22 cellular contexts compared by ENCODE assay signal in the genomic region with DNA sequence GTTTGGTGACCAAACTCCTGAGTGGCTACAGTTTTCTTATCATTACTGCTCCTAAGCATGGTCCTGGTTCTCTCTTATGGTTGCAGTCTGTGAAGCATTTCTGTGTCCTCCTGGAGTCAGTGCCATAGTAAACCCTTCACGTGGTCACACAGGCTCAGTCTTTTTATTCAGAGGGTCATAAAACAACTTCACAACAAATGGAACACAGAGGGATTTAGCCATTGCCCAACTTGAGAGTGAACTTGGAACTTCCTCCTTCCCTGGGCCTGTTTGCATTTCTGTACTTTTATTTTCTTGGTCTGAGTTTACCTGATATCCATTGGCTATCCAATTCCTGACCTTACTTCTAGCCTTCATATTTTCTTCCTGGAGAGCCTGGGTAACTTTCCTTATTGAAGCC.
A peak's percentile ranks its signal among the peaks of the same experiment; 100 is the strongest.
DNase-seq lines count a peak whose midpoint lies in the region; ATAC-seq lines count a peak whose summit lies in the region.
"Had no signal": no experiment of that assay in that cellular context is flagged by ENCODE, and none has a peak within 500 bp of the region (broad histone marks: within the 10 kb centered on the region; RNA-seq: fewer than 3 reads in every experiment).

No MANE protein-coding gene starts in this region.

- H3K4me1 ChIP-seq in mucosa of rectum (ENCODE audit: control insufficient read depth in 2 of 2, insufficient read depth in 2 of 2, low read length in 2 of 2) (peaks cover 19 to 32% of the 10 kb centered on the region in 2 donors), HAP-1 (peaks cover 20% of the 10 kb centered on the region)
- H3K4me1 ChIP-seq: BLaER1 treated with 17β-estradiol and CSF1 and Interleukin-3, amounts not matched to agents 10 nM and 100 nM had no signal

- DNase-seq in HuH-7 (ENCODE audit: low spot score) (peak; percentile 20), NOMO-1 treated with DMSO at 0.1 percent for 48 hours (lab: John Stamatoyannopoulos, UW; ENCODE audit: unreplicated experiment) (peak; percentile 64), HAP-1 (ENCODE audit: low spot score in 2 of 2) (no peak), Right ventricle myocardium inferior (ENCODE audit: missing footprints) (no peak)
- DNase-seq: Caco-2; CD4-positive, alpha-beta memory T cell; DMS153; GOT3; MM.1S; NCI-H1092 treated with DMSO at 0.1 percent for 48 hours; NCI-H2029 treated with DMSO at 0.1 percent for 48 hours; NCI-H2171; NCI-H345; NCI-H524; NCI-H774; NK-92 treated with Interleukin-12 subunit alpha and Interleukin-12 subunit beta, amount 100 ng/mL, for 24 hours; OCI-M1 had no signal

- H3K9me3 ChIP-seq in mucosa of rectum (ENCODE audit: control insufficient read depth in 2 of 2, low read length in 2 of 2) (no peaks in the 10 kb centered on the region), HAP-1 (no peaks in the 10 kb centered on the region)
- H3K9me3 ChIP-seq: BLaER1 treated with 17β-estradiol and CSF1 and Interleukin-3, amounts not matched to agents 10 nM and 100 nM; Caco-2 had no signal

- H3K36me3 ChIP-seq in mucosa of rectum (ENCODE audit: control insufficient read depth in 2 of 2, insufficient read depth in 2 of 2, low read length in 2 of 2) = no peaks in the 10 kb centered on the region
- no peaks in the 10 kb centered on the region for H3K36me3 ChIP-seq in HAP-1 (replicated peaks)
- H3K36me3 ChIP-seq: BLaER1 treated with 17β-estradiol and CSF1 and Interleukin-3, amounts not matched to agents 10 nM and 100 nM had no signal

- H3K27me3 ChIP-seq in mucosa of rectum (ENCODE audit: control insufficient read depth in 2 of 2, insufficient read depth in 2 of 2, low read length in 2 of 2) (no peaks in the 10 kb centered on the region), HAP-1 (ENCODE audit: low read depth) (no peaks in the 10 kb centered on the region; the same call in none of the 2 replicates)
- H3K27me3 ChIP-seq: BLaER1 treated with 17β-estradiol and CSF1 and Interleukin-3, amounts not matched to agents 10 nM and 100 nM had no signal

- H3K4me3 ChIP-seq in mucosa of rectum (ENCODE audit: low read length in 2 of 2) (no peak overlapping the region), HAP-1 (no peak overlapping the region)
- H3K4me3 ChIP-seq: BLaER1 treated with 17β-estradiol and CSF1 and Interleukin-3, amounts not matched to agents 10 nM and 100 nM had no signal

- in situ Hi-C loops in HAP-1 (cut with MboI; ENCODE audit: low sequenced_read_pairs) = no loop called here

- H3K9ac ChIP-seq in mucosa of rectum (ENCODE audit: low read depth in 1 of 2, low read length in 2 of 2) = peak overlapping the region in 1 of 2 donors; percentile 45
- H3K9ac ChIP-seq: BLaER1 treated with 17β-estradiol and CSF1 and Interleukin-3, amounts not matched to agents 10 nM and 100 nM had no signal

- ATAC-seq in HG02885 (IDR thresholded peaks at IDR 0.05; ENCODE audit: poor library complexity, unreplicated experiment) (no peak), Right ventricle myocardium inferior (no peak), GM19463 (IDR thresholded peaks at IDR 0.05; ENCODE audit: unreplicated experiment) (no peak)
- ATAC-seq: HCT116 had no signal

- H3K27ac ChIP-seq in mucosa of rectum (ENCODE audit: low read depth in 2 of 2, low read length in 2 of 2) = peak overlapping the region; percentile 43 to 73
- H3K27ac ChIP-seq: BLaER1 treated with 17β-estradiol and CSF1 and Interleukin-3, amounts not matched to agents 10 nM and 100 nM had no signal

- intact Hi-C loops in Right ventricle myocardium inferior (cut with DNase I) = no loop called here

Comparison
In these comparisons a context has a peak if more than half of its experiments do, and no peak if none do; other contexts are left out.
1. DNase-seq: peak in HuH-7 (single experiment) and NOMO-1 treated with DMSO at 0.1 percent for 48 hours (single experiment); none in HAP-1 (0 of 2) and Right ventricle myocardium inferior (single experiment).